ENCODE assay signal across 18 cellular contexts in genomic region chr13:84605927-84606326, GRCh38.
A peak's percentile ranks its signal among the peaks of the same experiment; 100 is the strongest.
DNase-seq lines count a peak whose midpoint lies in the region; ATAC-seq and TF ChIP-seq lines count a peak whose summit lies in the region.
"Had no signal": no experiment of that assay in that cellular context is flagged by ENCODE, and none has a peak within 500 bp of the region (broad histone marks: within the 10 kb centered on the region; RNA-seq: fewer than 3 reads in every experiment).

No MANE protein-coding gene starts in this region.

- no peak overlapping the region for H3K9ac ChIP-seq in PC-3 (ENCODE audit: low read length)
- H3K9ac ChIP-seq: BLaER1 had no signal

- no peak overlapping the region for H3K4me3 Mint-ChIP-seq in mesothelial cell of epicardium
- H3K4me3 Mint-ChIP-seq: CD8-positive, alpha-beta T cell had no signal

- TF ChIP-seq EP300 in esophagus muscularis mucosa (IDR thresholded peaks at IDR 0.05) = no peak

- H3K9me3 ChIP-seq in BE2C (no peaks in the 10 kb centered on the region), PC-3 (ENCODE audit: low read length) (no peaks in the 10 kb centered on the region), esophagus muscularis mucosa (no peaks in the 10 kb centered on the region)
- H3K9me3 ChIP-seq: BLaER1 had no signal

- H3K27me3 ChIP-seq in BE2C = no peaks in the 10 kb centered on the region
- no peaks in the 10 kb centered on the region for H3K27me3 ChIP-seq in PC-3 (ENCODE audit: low read length)
- no peaks in the 10 kb centered on the region for H3K27me3 ChIP-seq in esophagus muscularis mucosa
- H3K27me3 ChIP-seq: BLaER1 had no signal

- TF ChIP-seq CTCF in BE2C (IDR thresholded peaks at IDR 0.05; ENCODE audit: low read depth, low read length) = peak; percentile 12
- 0 out of 2 replicates have a peak, but pooled peaks have one; percentile 9 for TF ChIP-seq CTCF in PC-3 (conservative IDR thresholded peaks at IDR 0.05; ENCODE audit: low read depth, low read length)
- peak; percentile 16 for TF ChIP-seq CTCF in epithelial cell of proximal tubule (conservative IDR thresholded peaks at IDR 0.05; ENCODE audit: low read depth, low read length)
- TF ChIP-seq CTCF in mesothelial cell of epicardium (IDR thresholded peaks at IDR 0.05; ENCODE audit: unreplicated experiment) = peak; percentile 27
- TF ChIP-seq CTCF in esophagus muscularis mucosa (IDR thresholded peaks at IDR 0.05) = no peak

- CTCF ChIA-PET in PC-3 (lab: Charles Lee) = no interaction called here

- intact Hi-C loops in PC-3 (cut with micrococcal nuclease) = no loop called here
- intact Hi-C loops in esophagus muscularis mucosa (cut with DNase I) = no loop called here
- intact Hi-C loops in head of caudate nucleus (cut with DNase I) = no loop called here

- H3K79me2 ChIP-seq in PC-3 (ENCODE audit: low read length) = no peaks in the 10 kb centered on the region

- DNase-seq in BE2C = no peak
- DNase-seq in PC-3 = no peak
- no peak for DNase-seq in epithelial cell of proximal tubule (ENCODE audit: low read depth)
- no peak for DNase-seq in mesothelial cell of epicardium (ENCODE audit: low spot score in 2 of 2, unreplicated experiment in 2 of 2)
- no peak for DNase-seq in esophagus muscularis mucosa (ENCODE audit: extremely low spot score)
- DNase-seq in head of caudate nucleus = no peak
- no peak for DNase-seq in T-helper 2 cell
- DNase-seq: 8988T; CD8-positive, alpha-beta T cell; DMS79 treated with DMSO at 0.1 percent for 48 hours; HCEC 1CT; KBM-7; NCI-H1436; NCI-H2029 treated with DMSO at 0.1 percent for 48 hours; NCI-H748 treated with DMSO at 0.1 percent for 48 hours had no signal

- no peaks in the 10 kb centered on the region for H3F3A ChIP-seq in PC-3 (ENCODE audit: low read length, unreplicated experiment)

- H3K27ac ChIP-seq in PC-3 (ENCODE audit: low read length) = no peak overlapping the region
- no peak overlapping the region for H3K27ac ChIP-seq in esophagus muscularis mucosa (replicated peaks in 1 of 4)
- H3K27ac ChIP-seq: BLaER1, RWPE1 had no signal

- H3K27me3 Mint-ChIP-seq in mesothelial cell of epicardium (ENCODE audit: low read depth) = no peaks in the 10 kb centered on the region

- H3K36me3 Mint-ChIP-seq in mesothelial cell of epicardium = no peaks in the 10 kb centered on the region
- H3K36me3 Mint-ChIP-seq: CD8-positive, alpha-beta T cell had no signal

- no peak for TF ChIP-seq POLR2A in esophagus muscularis mucosa (IDR thresholded peaks at IDR 0.05; ENCODE audit: low read depth)

- no peaks in the 10 kb centered on the region for H3K9me2 ChIP-seq in PC-3 (replicated peaks; ENCODE audit: low read length)

- H2AFZ ChIP-seq in PC-3 (ENCODE audit: low read length) = no peak overlapping the region

- H3K36me3 ChIP-seq in BE2C (no peaks in the 10 kb centered on the region), PC-3 (ENCODE audit: low read depth, low read length) (no peaks in the 10 kb centered on the region), esophagus muscularis mucosa (no peaks in the 10 kb centered on the region)
- H3K36me3 ChIP-seq: BLaER1 had no signal

- WGBS in esophagus muscularis mucosa = 95% methylated on average over 3 of the region's 3 CpGs

- H3K4me1 ChIP-seq in BE2C (peaks cover 2% of the 10 kb centered on the region; the same call in 1 of the 2 replicates), PC-3 (ENCODE audit: insufficient read depth, low read length) (no peaks in the 10 kb centered on the region), esophagus muscularis mucosa (peaks cover 0 to 12% (median 8%) of the 10 kb centered on the region in 4 donors)
- H3K4me1 ChIP-seq: BLaER1 had no signal

- POLR2A ChIA-PET in PC-3 (lab: Charles Lee; ENCODE audit: unreplicated experiment) = no interaction called here

- no TSS peak for BruUV-seq in PC-3 (replicated peaks; lab: Mats Ljungman, UMichigan)

- no peaks in the 10 kb centered on the region for H4K20me1 ChIP-seq in PC-3 (ENCODE audit: low read length)
- H4K20me1 ChIP-seq: BLaER1 had no signal

- H3K27ac Mint-ChIP-seq in mesothelial cell of epicardium = no peak overlapping the region
- H3K27ac Mint-ChIP-seq: CD8-positive, alpha-beta T cell had no signal

- H3K9me3 Mint-ChIP-seq in mesothelial cell of epicardium = no peaks in the 10 kb centered on the region
- H3K9me3 Mint-ChIP-seq: CD8-positive, alpha-beta T cell had no signal

- H3K4me1 Mint-ChIP-seq in mesothelial cell of epicardium = peaks cover 15% of the 10 kb centered on the region

- H3K4me3 ChIP-seq in BE2C (ENCODE audit: low read depth, low read length) (no peak overlapping the region), PC-3 (ENCODE audit: low read length) (no peak overlapping the region), epithelial cell of proximal tubule (ENCODE audit: low read depth, low read length) (no peak overlapping the region), esophagus muscularis mucosa (no peak overlapping the region)
- H3K4me3 ChIP-seq: BLaER1 had no signal

- no peak for ATAC-seq in PC-3
- ATAC-seq in GM18867 (IDR thresholded peaks at IDR 0.05; ENCODE audit: unreplicated experiment) = no peak
- ATAC-seq: CD8-positive, alpha-beta T cell had no signal

- H3K4me2 ChIP-seq in PC-3 (ENCODE audit: low read length) = no peak overlapping the region
- H3K4me2 ChIP-seq: BLaER1 had no signal

Comparison
In these comparisons a context has a peak if more than half of its experiments do, and no peak if none do; other contexts are left out.
1. CTCF ChIP-seq: peak in BE2C (single experiment), PC-3 (single experiment), epithelial cell of proximal tubule (single experiment) and mesothelial cell of epicardium (single experiment); none in esophagus muscularis mucosa (0 of 3).